In genomic region chr12:68609955-68610434, GRCh38 we compare ENCODE assay signal across 8 cellular contexts. TPM values are rescaled to one million over a fixed set of nuclear protein-coding genes. Genes with fewer than 3 reads are reported as not detected.
DNase-seq lines count a peak whose midpoint lies in the region; ATAC-seq and TF ChIP-seq lines count a peak whose summit lies in the region.

No MANE protein-coding gene starts in this region.

- peak overlapping the region; percentile 96 for H3K27ac Mint-ChIP-seq in activated CD4-positive, alpha-beta memory T cell treated with anti-CD3 and anti-CD28 coated beads for 36 hours

- POLR2A ChIA-PET in AG04450 (lab: Yijun Ruan, JAX), result interaction anchor here (0.5 to 1.7 kb wide), 9 partner anchors 8 to 245 kb away, joined by 3 to 9 read pairs (median 4); no protein-coding TSS in a partner anchor
- POLR2A ChIA-PET in activated CD4-positive, alpha-beta memory T cell treated with anti-CD3 and anti-CD28 coated beads for 36 hours (lab: Charles Lee), result interaction anchor here (0.8 to 4.3 kb wide), 13 partner anchors 10 to 1342 kb away, joined by 3 to 34 read pairs (median 4); no protein-coding TSS in a partner anchor

- ATAC-seq in heart left ventricle (no peak), HG03108 (IDR thresholded peaks at IDR 0.05; ENCODE audit: unreplicated experiment) (no peak)

- CTCF ChIA-PET in AG04450 (lab: Charles Lee), result interaction anchor here (1.1 to 2.1 kb wide), 4 partner anchors 67 to 387 kb away, joined by 3 to 8 read pairs (median 3); no protein-coding TSS in a partner anchor
- CTCF ChIA-PET in activated CD4-positive, alpha-beta memory T cell treated with anti-CD3 and anti-CD28 coated beads for 36 hours (lab: Charles Lee), result interaction anchor here (1.3 kb wide), 1 partner anchor 235 kb away, joined by 3 read pairs; no protein-coding TSS in a partner anchor

- H3K4me1 Mint-ChIP-seq in activated CD4-positive, alpha-beta memory T cell treated with anti-CD3 and anti-CD28 coated beads for 36 hours (ENCODE audit: low read depth), result peaks cover 32% of the 10 kb centered on the region

- H3K4me1 ChIP-seq in heart left ventricle, result peaks cover 5 to 38% (median 29%) of the 10 kb centered on the region in 12 donors

- H3K36me3 ChIP-seq in heart left ventricle, result peaks cover 0 to 5% (median 0%) of the 10 kb centered on the region in 9 donors

- H3K9me3 ChIP-seq in AG04450 (ENCODE audit: control insufficient read depth, insufficient read depth, low read length) (peaks cover 3% of the 10 kb centered on the region; the same call in 1 of the 2 replicates), heart left ventricle (no peaks in the 10 kb centered on the region)

- H3K27me3 ChIP-seq in AG04450 (ENCODE audit: control insufficient read depth, insufficient read depth, low read length), result no peaks in the 10 kb centered on the region
- no peaks in the 10 kb centered on the region for H3K27me3 ChIP-seq in heart left ventricle

- TF ChIP-seq CTCF in AG04450 (IDR thresholded peaks at IDR 0.05; ENCODE audit: low read depth, low read length) (no peak), HFF-Myc (IDR thresholded peaks at IDR 0.05; ENCODE audit: low read depth, low read length, missing control alignments) (no peak), heart left ventricle (IDR thresholded peaks at IDR 0.05) (no peak)

- WGBS in heart left ventricle, 4 donors, result 6 to 10% (median 7%) methylated on average over 13 of the region's 13 CpGs

- intact Hi-C loops in activated CD4-positive, alpha-beta memory T cell treated with anti-CD3 and anti-CD28 coated beads for 36 hours (cut with micrococcal nuclease), result loop anchor here (1.0 to 10.0 kb wide), 7 partner anchors 19 to 493 kb away; partner anchors contain the start of genes IL26, MDM1 and SLC35E3
- intact Hi-C loops in heart left ventricle (cut with DNase I), result loop anchor here (1.0 to 10.0 kb wide), 18 partner anchors 55 to 632 kb away; partner anchors contain the start of gene NUP107 (in 6 of the 10)

- TF ChIP-seq POLR2A in heart left ventricle (IDR thresholded peaks at IDR 0.05), result no peak

- H3K36me3 Mint-ChIP-seq in activated CD4-positive, alpha-beta memory T cell treated with anti-CD3 and anti-CD28 coated beads for 36 hours, result peaks cover 24% of the 10 kb centered on the region

- peak overlapping the region; percentile 91 for H3K4me3 Mint-ChIP-seq in activated CD4-positive, alpha-beta memory T cell treated with anti-CD3 and anti-CD28 coated beads for 36 hours

- H3K4me3 ChIP-seq in AG04450 (ENCODE audit: low read depth, low read length) (peak overlapping the region; percentile 67), HFF-Myc (replicated peaks; ENCODE audit: low read depth, low read length) (peak overlapping the region; percentile 91), heart left ventricle (peak overlapping the region; percentile 28 to 91 (median 82)), skeletal muscle cell (ENCODE audit: low read depth, low read length) (peak overlapping the region; percentile 92)

- DNase-seq in AG04450 (ENCODE audit: low read depth, low spot score) (no peak), HFF-Myc (ENCODE audit: extremely low read depth, low read depth) (no peak), heart left ventricle (peak in 1 of 5 donors; percentile 21), skeletal muscle cell (ENCODE audit: low read depth) (no peak), NCI-H345 treated with DMSO at 0.1 percent for 48 hours (lab: John Stamatoyannopoulos, UW; ENCODE audit: unreplicated experiment) (no peak)
- peak; percentile 27 for DNase-seq in activated CD4-positive, alpha-beta memory T cell treated with anti-CD3 and anti-CD28 coated beads for 36 hours
- DNase-seq in activated CD4-positive, alpha-beta T cell treated with anti-CD3 and anti-CD28 coated beads for 4 hours, result no peak

- peak overlapping the region; percentile 95 for H3K27ac ChIP-seq in AG04450 (ENCODE audit: low read depth, low read length)
- peak overlapping the region; percentile 95 to 99 (median 96) for H3K27ac ChIP-seq in heart left ventricle

- H3K27me3 Mint-ChIP-seq in activated CD4-positive, alpha-beta memory T cell treated with anti-CD3 and anti-CD28 coated beads for 36 hours, result no peaks in the 10 kb centered on the region

- no peaks in the 10 kb centered on the region for H3K9me3 Mint-ChIP-seq in activated CD4-positive, alpha-beta memory T cell treated with anti-CD3 and anti-CD28 coated beads for 36 hours

RNA-seq across cellular contexts. Expression of gene RAP1B, which starts 0.7 kb away (rescaled TPM):
- polyA plus RNA-seq in AG04450 (2011; rRNA removed) (191 and 278 TPM in 2 replicates), heart left ventricle (10 to 100 TPM; 25.3 to 84.5 TPM)
- 54.2 and 96.6 TPM in 2 replicates for polyA minus RNA-seq in AG04450 (2011; rRNA and poly(A)+ RNA removed)
- total RNA-seq in activated CD4-positive, alpha-beta memory T cell treated with anti-CD3 and anti-CD28 coated beads for 36 hours, result 100 to 1,000 TPM; 211 to 213 TPM
- 100 to 1,000 TPM in 1 of 9 donors, 10 to 100 TPM in 8; 39.2 to 113 (median 52.2) TPM for total RNA-seq in heart left ventricle
